8 cellular contexts compared by ENCODE assay signal in genomic region chr10:47165168-47165710, GRCh38.
DNase-seq lines count a peak whose midpoint lies in the region; ATAC-seq and TF ChIP-seq lines count a peak whose summit lies in the region.

No MANE protein-coding gene starts in this region.

- intact Hi-C loops in breast epithelium (cut with DNase I; ENCODE audit: low total_unique reads), result no loop called here

- no peaks in the 10 kb centered on the region for H3K36me3 ChIP-seq in breast epithelium
- H3K36me3 ChIP-seq in mucosa of rectum (ENCODE audit: control insufficient read depth in 2 of 2, insufficient read depth in 2 of 2, low read length in 2 of 2), result no peaks in the 10 kb centered on the region
- H3K36me3 ChIP-seq in upper lobe of left lung, result no peaks in the 10 kb centered on the region

- TF ChIP-seq CTCF in breast epithelium (IDR thresholded peaks at IDR 0.05), result no peak
- no peak for TF ChIP-seq CTCF in upper lobe of left lung (IDR thresholded peaks at IDR 0.05)

- no peaks in the 10 kb centered on the region for H3K27me3 ChIP-seq in breast epithelium
- no peaks in the 10 kb centered on the region for H3K27me3 ChIP-seq in mucosa of rectum (ENCODE audit: control insufficient read depth in 2 of 2, insufficient read depth in 2 of 2, low read length in 2 of 2)
- H3K27me3 ChIP-seq in upper lobe of left lung, result no peaks in the 10 kb centered on the region

- TF ChIP-seq POLR2A in breast epithelium (IDR thresholded peaks at IDR 0.05) (no peak), upper lobe of left lung (IDR thresholded peaks at IDR 0.05) (no peak)

- TF ChIP-seq EP300 in upper lobe of left lung (IDR thresholded peaks at IDR 0.05), result no peak

- H3K4me1 ChIP-seq in breast epithelium, result peaks cover 5 to 14% of the 10 kb centered on the region in 2 donors
- peaks cover 5 to 6% of the 10 kb centered on the region in 2 donors for H3K4me1 ChIP-seq in mucosa of rectum (ENCODE audit: control insufficient read depth in 2 of 2, insufficient read depth in 2 of 2, low read length in 2 of 2)
- peaks cover 17 to 26% (median 20%) of the 10 kb centered on the region in 4 donors for H3K4me1 ChIP-seq in upper lobe of left lung

- 44 to 47% methylated on average over 4 to 7 of the region's 7 CpGs for WGBS in upper lobe of left lung, 2 donors

- H3K9ac ChIP-seq in mucosa of rectum (ENCODE audit: low read depth in 1 of 2, low read length in 2 of 2), result peak overlapping the region; percentile 37 to 57

- ATAC-seq in upper lobe of left lung (ENCODE audit: low FRiP score in 2 of 2), result peak in 1 of 2 donors; percentile 2
- ATAC-seq in HG02763 (IDR thresholded peaks at IDR 0.05; ENCODE audit: unreplicated experiment), result no peak

- H3K27ac ChIP-seq in breast epithelium, result peak overlapping the region; percentile 85 to 87
- H3K27ac ChIP-seq in mucosa of rectum (ENCODE audit: low read depth in 2 of 2, low read length in 2 of 2), result peak overlapping the region; percentile 59
- peak overlapping the region; percentile 56 to 84 (median 76) for H3K27ac ChIP-seq in upper lobe of left lung

- H3K9me3 ChIP-seq in breast epithelium (no peaks in the 10 kb centered on the region), mucosa of rectum (ENCODE audit: control insufficient read depth in 2 of 2, low read length in 2 of 2) (no peaks in the 10 kb centered on the region), upper lobe of left lung (no peaks in the 10 kb centered on the region)

- DNase-seq in activated T-cell treated with anti-CD3 and anti-CD28 coated beads, Interleukin-2, amount 50 U/mL, for 1 hour, result peak; percentile 29
- DNase-seq in activated T-cell treated with anti-CD3 and anti-CD28 coated beads for 4 hours (no peak), breast epithelium (ENCODE audit: low spot score in 2 of 2) (no peak), upper lobe of left lung (no peak), T1000 (lab: John Stamatoyannopoulos, UW) (no peak), HT-29 (ENCODE audit: low spot score) (no peak)

- H3K4me3 ChIP-seq in breast epithelium, result peak overlapping the region; percentile 19 to 60 (median 37)
- H3K4me3 ChIP-seq in mucosa of rectum (ENCODE audit: low read length in 2 of 2), result peak overlapping the region; percentile 44 to 58
- peak overlapping the region in 3 of 4 donors; percentile 11 to 34 (median 29) for H3K4me3 ChIP-seq in upper lobe of left lung
